Comparison of ENCODE assay signal across 8 cellular contexts in the genomic region with DNA sequence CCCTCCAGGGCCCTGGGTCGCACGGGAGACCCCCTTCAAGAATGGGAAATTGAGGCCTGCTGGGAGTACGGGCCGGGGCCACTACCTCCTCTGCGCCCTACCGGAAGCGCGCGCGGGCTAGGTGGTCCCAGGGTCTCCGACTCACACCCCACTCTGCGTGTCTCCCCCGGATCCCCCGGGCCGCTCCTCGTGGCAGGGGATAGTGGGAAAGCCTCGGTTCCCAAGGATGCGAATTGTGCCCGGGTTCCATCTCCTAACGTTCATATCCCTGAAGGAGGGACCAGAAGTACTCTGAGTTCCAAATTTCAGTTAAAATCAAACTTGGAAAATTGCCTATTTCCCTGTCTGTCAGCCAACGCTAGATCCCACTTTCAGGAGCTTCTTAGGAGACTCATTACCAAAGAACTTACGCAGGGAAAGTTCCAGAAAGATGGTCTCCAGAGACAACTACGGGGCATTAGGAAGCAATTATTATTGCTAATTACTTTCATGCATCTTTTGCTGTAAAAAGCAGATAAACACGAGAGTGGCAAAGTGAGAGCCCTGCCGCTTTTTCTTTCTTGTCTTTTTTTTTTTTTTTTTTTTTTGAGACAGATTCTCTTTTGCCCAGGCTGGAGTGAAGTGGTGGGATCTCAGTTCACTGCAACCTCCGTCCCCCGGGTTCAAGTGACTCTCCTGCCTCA. TPM values are rescaled to one million over a fixed set of nuclear protein-coding genes. Genes with fewer than 3 reads are reported as not detected.
A peak's percentile ranks its signal among the peaks of the same experiment; 100 is the strongest.
DNase-seq lines count a peak whose midpoint lies in the region; ATAC-seq, FAIRE-seq and TF ChIP-seq lines count a peak whose summit lies in the region.

No MANE protein-coding gene starts in this region.

- peak; percentile 25 for DNase-seq in A673 (ENCODE audit: low spot score)
- no peak for DNase-seq in natural killer cell treated with Interleukin-12 subunit alpha and Interleukin-12 subunit beta and Interleukin-15 and Interleukin-18, amount 100 ng/mL, for 72 hours (ENCODE audit: low spot score)
- DNase-seq in mucosa of gallbladder (ENCODE audit: low spot score), result no peak
- no peak for DNase-seq in HTR-8/SVneo (ENCODE audit: insufficient read length, low spot score)
- no peak for DNase-seq in D721Med (ENCODE audit: insufficient read length, low spot score)

- ATAC-seq in GM19023 (IDR thresholded peaks at IDR 0.05; ENCODE audit: unreplicated experiment), result peak; percentile 18
- ATAC-seq in natural killer cell treated with Interleukin-12 subunit alpha and Interleukin-12 subunit beta and Interleukin-15 and Interleukin-18, amount 100 ng/mL, for 72 hours, result peak in 1 of 2 donors; percentile 13

- no peaks in the 10 kb centered on the region for H3K9me3 ChIP-seq in A673 (ENCODE audit: low read depth, low read length, poor library complexity, severe bottlenecking)

- intact Hi-C loops in A673 (cut with micrococcal nuclease; ENCODE audit: unreplicated experiment), result loop anchor here (1.0 kb wide), 1 partner anchor 121 kb away; no protein-coding TSS in a partner anchor
- intact Hi-C loops in dendritic cell treated with granulocyte-macrophage colony-stimulating factor and Interleukin-4, amounts not matched to agents 40 ng/mL and 50 ng/mL, for 4 days (cut with micrococcal nuclease), result loop anchor here (1.0 to 2.0 kb wide), 2 partner anchors 35 to 122 kb away; partner anchors contain the start of gene DHX35

- peaks cover 9% of the 10 kb centered on the region for H3K4me1 ChIP-seq in A673 (ENCODE audit: insufficient read depth, low read length, poor library complexity, severe bottlenecking)
- peaks cover 34% of the 10 kb centered on the region for H3K4me1 ChIP-seq in KMS-11 (ENCODE audit: low read depth, poor library complexity, severe bottlenecking)

- BruUV-seq in A673 (replicated peaks; lab: Mats Ljungman, UMichigan), result TSS peak; percentile 33

- peak overlapping the region; percentile 94 for H3K4me3 ChIP-seq in A673 (ENCODE audit: low read depth, low read length, poor library complexity, severe bottlenecking)
- peak overlapping the region; percentile 69 for H3K4me3 ChIP-seq in KMS-11 (IDR thresholded peaks at IDR 0.05; ENCODE audit: insufficient read depth, low read depth, low read length)

- no peaks in the 10 kb centered on the region for H3K9me3 Mint-ChIP-seq in dendritic cell treated with granulocyte-macrophage colony-stimulating factor and Interleukin-4, amounts not matched to agents 40 ng/mL and 50 ng/mL, for 4 days
- H3K9me3 Mint-ChIP-seq in natural killer cell treated with Interleukin-12 subunit alpha and Interleukin-12 subunit beta and Interleukin-15 and Interleukin-18, amount 100 ng/mL, for 72 hours, result no peaks in the 10 kb centered on the region

- H3K27ac ChIP-seq in A673 (ENCODE audit: low read depth, low read length, poor library complexity, severe bottlenecking) (peak overlapping the region; percentile 94), KMS-11 (peak overlapping the region; percentile 38)

- POLR2A ChIA-PET in A673 (lab: Charles Lee; ENCODE audit: low non-redundant PET), result no interaction called here

- H3K4me3 Mint-ChIP-seq in dendritic cell treated with granulocyte-macrophage colony-stimulating factor and Interleukin-4, amounts not matched to agents 40 ng/mL and 50 ng/mL, for 4 days, result peak overlapping the region; percentile 78
- peak overlapping the region; percentile 73 for H3K4me3 Mint-ChIP-seq in natural killer cell treated with Interleukin-12 subunit alpha and Interleukin-12 subunit beta and Interleukin-15 and Interleukin-18, amount 100 ng/mL, for 72 hours

- no peak for FAIRE-seq in HTR-8/SVneo (lab: Jason Lieb, UNC)
- FAIRE-seq in D721Med (lab: Jason Lieb, UNC), result no peak

- peak overlapping the region; percentile 80 for H3K4me2 ChIP-seq in KMS-11

- no peaks in the 10 kb centered on the region for H3K27me3 ChIP-seq in A673 (replicated peaks; ENCODE audit: insufficient read depth, low read depth, low read length, poor library complexity)
- no peaks in the 10 kb centered on the region for H3K27me3 ChIP-seq in KMS-11 (ENCODE audit: insufficient read depth, low read depth)

- CTCF ChIA-PET in A673 (lab: Charles Lee), result interaction anchor here (1.1 kb wide), 1 partner anchor 35 kb away, joined by 4 read pairs; the partner anchor contains the start of gene DHX35

- no peak for TF ChIP-seq CTCF in A673 (conservative IDR thresholded peaks at IDR 0.05; ENCODE audit: low read depth, low read length)
- no peak for TF ChIP-seq CTCF in KMS-11 (conservative IDR thresholded peaks at IDR 0.05; ENCODE audit: low read depth, low read length)
- TF ChIP-seq CTCF in D721Med (IDR thresholded peaks at IDR 0.05; ENCODE audit: insufficient read depth, missing control alignments), result no peak

- H3K4me1 Mint-ChIP-seq in dendritic cell treated with granulocyte-macrophage colony-stimulating factor and Interleukin-4, amounts not matched to agents 40 ng/mL and 50 ng/mL, for 4 days (ENCODE audit: low read depth), result peaks cover 22% of the 10 kb centered on the region
- peaks cover 16 to 27% of the 10 kb centered on the region in 2 donors for H3K4me1 Mint-ChIP-seq in natural killer cell treated with Interleukin-12 subunit alpha and Interleukin-12 subunit beta and Interleukin-15 and Interleukin-18, amount 100 ng/mL, for 72 hours (ENCODE audit: low read depth in 2 of 2)

- no peaks in the 10 kb centered on the region for H3K36me3 Mint-ChIP-seq in dendritic cell treated with granulocyte-macrophage colony-stimulating factor and Interleukin-4, amounts not matched to agents 40 ng/mL and 50 ng/mL, for 4 days (ENCODE audit: low read depth)
- no peaks in the 10 kb centered on the region for H3K36me3 Mint-ChIP-seq in natural killer cell treated with Interleukin-12 subunit alpha and Interleukin-12 subunit beta and Interleukin-15 and Interleukin-18, amount 100 ng/mL, for 72 hours

- no peaks in the 10 kb centered on the region for H3K27me3 Mint-ChIP-seq in dendritic cell treated with granulocyte-macrophage colony-stimulating factor and Interleukin-4, amounts not matched to agents 40 ng/mL and 50 ng/mL, for 4 days
- no peaks in the 10 kb centered on the region for H3K27me3 Mint-ChIP-seq in natural killer cell treated with Interleukin-12 subunit alpha and Interleukin-12 subunit beta and Interleukin-15 and Interleukin-18, amount 100 ng/mL, for 72 hours

- no peak overlapping the region for H3K27ac Mint-ChIP-seq in dendritic cell treated with granulocyte-macrophage colony-stimulating factor and Interleukin-4, amounts not matched to agents 40 ng/mL and 50 ng/mL, for 4 days
- peak overlapping the region in 1 of 2 donors; percentile 27 for H3K27ac Mint-ChIP-seq in natural killer cell treated with Interleukin-12 subunit alpha and Interleukin-12 subunit beta and Interleukin-15 and Interleukin-18, amount 100 ng/mL, for 72 hours

- H3K9ac ChIP-seq in KMS-11, result peak overlapping the region; percentile 84

- H3K36me3 ChIP-seq in A673 (ENCODE audit: insufficient read depth, low read length, poor library complexity, severe bottlenecking) (peaks cover 15% of the 10 kb centered on the region), KMS-11 (ENCODE audit: insufficient read depth) (no peaks in the 10 kb centered on the region)

- peaks cover 58% of the 10 kb centered on the region for H3K79me2 ChIP-seq in KMS-11 (ENCODE audit: insufficient read depth, low read depth)

- H2AFZ ChIP-seq in KMS-11 (ENCODE audit: low read depth), result peak overlapping the region; percentile 50

- H4K20me1 ChIP-seq in KMS-11 (ENCODE audit: insufficient read depth), result peaks cover 19% of the 10 kb centered on the region; the same call in 1 of the 2 replicates

RNA-seq across cellular contexts. Expression of gene FAM83D, which starts 0.9 kb away (rescaled TPM):
- total RNA-seq in A673 (2021) (67.2 and 74.0 TPM in 2 replicates), mucosa of gallbladder (48.3 TPM)
- 10 to 100 TPM in 1 of 2 donors, 1 to 10 TPM in 1; 8.1 to 25.0 TPM for total RNA-seq in natural killer cell treated with Interleukin-12 subunit alpha and Interleukin-12 subunit beta and Interleukin-15 and Interleukin-18, amount 100 ng/mL, for 72 hours

RNA-seq across cellular contexts. Expression of gene DHX35, which starts 35.1 kb away (rescaled TPM):
- total RNA-seq in A673 (2021) (15.9 and 18.1 TPM in 2 replicates), mucosa of gallbladder (10.3 TPM)
- 10 to 100 TPM in 1 of 2 donors, 1 to 10 TPM in 1; 9.9 to 17.2 TPM for total RNA-seq in natural killer cell treated with Interleukin-12 subunit alpha and Interleukin-12 subunit beta and Interleukin-15 and Interleukin-18, amount 100 ng/mL, for 72 hours
